Comparison of ENCODE assay signal across 9 cellular contexts in genomic region chr5:136080483-136081180, GRCh38. TPM values are rescaled to one million over a fixed set of nuclear protein-coding genes. Genes with fewer than 3 reads are reported as not detected.
DNase-seq lines count a peak whose midpoint lies in the region; ATAC-seq, FAIRE-seq and TF ChIP-seq lines count a peak whose summit lies in the region.
"Had no signal": no experiment of that assay in that cellular context is flagged by ENCODE, and none has a peak within 500 bp of the region (broad histone marks: within the 10 kb centered on the region; RNA-seq: fewer than 3 reads in every experiment).

No MANE protein-coding gene starts in this region.

- no peak for TF ChIP-seq CTCF in brain microvascular endothelial cell (IDR thresholded peaks at IDR 0.05; ENCODE audit: low read depth, low read length, missing control alignments)
- TF ChIP-seq CTCF in kidney (IDR thresholded peaks at IDR 0.05; ENCODE audit: borderline replicate concordance, extremely low read depth, insufficient read depth): no peak
- no peak for TF ChIP-seq CTCF in Caco-2 (IDR thresholded peaks at IDR 0.05; ENCODE audit: insufficient read depth in 1 of 2, low read depth in 1 of 2, low read length in 1 of 2, severe bottlenecking in 1 of 2, unreplicated experiment in 1 of 2)

- H3K4me3 ChIP-seq in brain microvascular endothelial cell (ENCODE audit: low read depth, low read length) (peak overlapping the region; percentile 66), kidney (ENCODE audit: low read length in 2 of 2) (peak overlapping the region; percentile 46 to 57), Caco-2 (ENCODE audit: low read depth, low read length) (no peak overlapping the region)

- BruUV-seq in Caco-2 (replicated peaks; lab: Mats Ljungman, UMichigan): no TSS peak

- no peaks in the 10 kb centered on the region for H3K27me3 ChIP-seq in brain microvascular endothelial cell (replicated peaks)
- H3K27me3 ChIP-seq in Caco-2 (replicated peaks; ENCODE audit: control insufficient read depth, insufficient read depth, low read length): no peaks in the 10 kb centered on the region

- peak; percentile 19 for FAIRE-seq in kidney (lab: Jason Lieb, UNC)
- FAIRE-seq: A204.1 had no signal

- H3K4me1 Mint-ChIP-seq in Caco-2 (ENCODE audit: low read depth, unreplicated experiment): no peaks in the 10 kb centered on the region

- POLR2A ChIA-PET in Caco-2 (lab: Charles Lee): no interaction called here

- no peak overlapping the region for H3K4me3 Mint-ChIP-seq in Caco-2 (ENCODE audit: unreplicated experiment)

- H3K27ac ChIP-seq in brain microvascular endothelial cell (peak overlapping the region; percentile 72), kidney (ENCODE audit: low read depth in 2 of 2, low read length in 2 of 2) (peak overlapping the region; percentile 84 to 86)

- H3K9me3 ChIP-seq in kidney (ENCODE audit: control insufficient read depth in 1 of 2, low read length in 2 of 2) (no peaks in the 10 kb centered on the region), Caco-2 (no peaks in the 10 kb centered on the region)

- peak; percentile 96 for ATAC-seq in HG03108 (IDR thresholded peaks at IDR 0.05; ENCODE audit: unreplicated experiment)

- intact Hi-C loops in kidney (cut with DNase I) (no loop called here), Caco-2 (cut with micrococcal nuclease; ENCODE audit: unreplicated experiment) (no loop called here)

- no peaks in the 10 kb centered on the region for H3K36me3 Mint-ChIP-seq in Caco-2 (ENCODE audit: insufficient read depth, unreplicated experiment)

- CTCF ChIA-PET in Caco-2 (lab: Charles Lee): no interaction called here

- peak overlapping the region in 1 of 2 donors; percentile 74 for H3K9ac ChIP-seq in kidney (ENCODE audit: low read length in 2 of 2)

- no peaks in the 10 kb centered on the region for H3K9me3 Mint-ChIP-seq in Caco-2 (ENCODE audit: unreplicated experiment)

- H3K4me1 ChIP-seq in kidney (ENCODE audit: control insufficient read depth in 1 of 2, insufficient read depth in 1 of 2, low read depth in 1 of 2, low read length in 2 of 2) (peaks cover 4 to 11% of the 10 kb centered on the region in 2 donors), Caco-2 (peaks cover 11% of the 10 kb centered on the region)

- in situ Hi-C loops in brain microvascular endothelial cell (cut with HindIII; ENCODE audit: low pct_ligation_motif_present, low sequenced_read_pairs): no loop called here

- no peaks in the 10 kb centered on the region for H3K27me3 Mint-ChIP-seq in Caco-2 (ENCODE audit: insufficient read depth, unreplicated experiment)

- no peak overlapping the region for H3K27ac Mint-ChIP-seq in Caco-2 (ENCODE audit: unreplicated experiment)

- H3K36me3 ChIP-seq in brain microvascular endothelial cell (replicated peaks) (no peaks in the 10 kb centered on the region), kidney (ENCODE audit: control insufficient read depth in 1 of 2, insufficient read depth in 2 of 2, low read length in 2 of 2) (no peaks in the 10 kb centered on the region), Caco-2 (ENCODE audit: control insufficient read depth, insufficient read depth, low read length) (no peaks in the 10 kb centered on the region)

- DNase-seq in SIG-M5 treated with dmso at 0.1 percent for 504 hours (lab: John Stamatoyannopoulos, UW; ENCODE audit: unreplicated experiment) (peak; percentile 14), SIG-M5 (lab: John Stamatoyannopoulos, UW) (no peak), T-helper 2 cell (peak; percentile 21 to 85 (median 55)), brain microvascular endothelial cell (peak; percentile 97), kidney (peak; percentile 96), Caco-2 (no peak)
- DNase-seq in stimulated activated CD4-positive, alpha-beta T cell treated with anti-CD3 and anti-CD28 coated beads, Interleukin-15, amount 100 ng/mL, for 1 hour (ENCODE audit: low read depth in 1 of 2, low spot score in 1 of 2): peak; percentile 10 to 11

RNA-seq across cellular contexts. Expression of gene TGFBI, which starts 51.8 kb away (rescaled TPM):
- total RNA-seq in kidney (78.5 TPM), Caco-2 (2022) (131 and 142 TPM in 2 replicates)
- 36.4 TPM for polyA plus RNA-seq in kidney (ENCODE audit: insufficient read depth, low read depth, low replicate concordance)

RNA-seq across cellular contexts. Expression of gene SMAD5, which starts 52.0 kb away (rescaled TPM):
- total RNA-seq in kidney: 67.7 TPM
- polyA plus RNA-seq in kidney (ENCODE audit: insufficient read depth, low read depth, low replicate concordance): 9.9 TPM
- 141 and 142 TPM in 2 replicates for total RNA-seq in Caco-2 (2022)

Comparison
In these comparisons a context has a peak if more than half of its experiments do, and no peak if none do; other contexts are left out.
1. DNase-seq: peak in SIG-M5 treated with dmso at 0.1 percent for 504 hours (single experiment), T-helper 2 cell (5 of 5), brain microvascular endothelial cell (single experiment), kidney (single experiment) and stimulated activated CD4-positive, alpha-beta T cell treated with anti-CD3 and anti-CD28 coated beads, Interleukin-15, amount 100 ng/mL, for 1 hour (2 of 2); none in SIG-M5 (single experiment) and Caco-2 (0 of 2).